Comparison of ENCODE assay signal across 15 cellular contexts in the genomic region with DNA sequence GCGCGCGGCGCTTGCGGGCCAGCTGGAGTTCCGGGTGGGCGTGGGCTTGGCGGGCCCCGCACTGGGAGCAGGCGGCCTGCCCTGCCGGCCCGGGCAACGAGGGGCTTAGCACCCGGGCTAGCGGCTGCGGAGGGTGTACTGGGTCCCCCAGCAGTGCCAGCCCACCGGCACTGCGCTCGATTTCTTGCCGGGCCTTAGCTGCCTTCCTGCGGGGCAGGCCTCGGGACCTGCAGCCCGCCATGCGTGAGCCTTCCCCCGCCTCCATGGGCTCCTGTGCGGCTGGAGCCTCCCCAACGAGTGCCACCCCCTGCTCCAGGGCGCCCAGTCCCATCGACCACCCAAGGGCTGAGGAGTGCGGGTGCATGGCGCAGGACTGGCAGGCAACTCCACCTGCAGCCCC. TPM values are rescaled to one million over a fixed set of nuclear protein-coding genes. Genes with fewer than 3 reads are reported as not detected.
"Had no signal": no experiment of that assay in that cellular context is flagged by ENCODE, and none has a peak within 500 bp of the region (broad histone marks: within the 10 kb centered on the region; RNA-seq: fewer than 3 reads in every experiment).

No MANE protein-coding gene starts in this region.

RNA-seq across cellular contexts. Expression of a gene that starts 9.2 kb away (rescaled TPM):
- total RNA-seq: stomach, subcutaneous adipose tissue, suprapubic skin, temporal lobe, thoracic aorta, thyroid gland, tibial nerve, transverse colon, upper lobe of left lung, upper lobe of right lung, ureter, urinary bladder, uterus, vagina had no signal
- polyA plus RNA-seq: stomach, thymus, urinary bladder had no signal

RNA-seq across cellular contexts. Expression of a gene that starts 41.6 kb away (rescaled TPM):
- total RNA-seq: subcutaneous adipose tissue, temporal lobe, vagina had no signal
- polyA plus RNA-seq: stomach, thymus, urinary bladder had no signal
